30 cellular contexts compared by ENCODE assay signal in genomic region chr15:23670970-23671369, GRCh38. TPM values are rescaled to one million over a fixed set of nuclear protein-coding genes. Genes with fewer than 3 reads are reported as not detected.
"Had no signal": no experiment of that assay in that cellular context is flagged by ENCODE, and none has a peak within 500 bp of the region (broad histone marks: within the 10 kb centered on the region; RNA-seq: fewer than 3 reads in every experiment).

No MANE protein-coding gene starts in this region.

- H3K36me3 ChIP-seq: colonic mucosa, esophagus squamous epithelium, gastrocnemius medialis, heart right ventricle, left lung, lower lobe of right lung had no signal

- ATAC-seq: effector memory CD8-positive, alpha-beta T cell; esophagus mucosa; gastrocnemius medialis; heart right ventricle; left lung; left ventricle myocardium superior; lower lobe of right lung; mucosa of descending colon; naive thymus-derived CD8-positive, alpha-beta T cell had no signal

- H3K27me3 ChIP-seq: colonic mucosa, esophagus squamous epithelium, gastrocnemius medialis, hepatocyte, left lung had no signal

- H3K27ac ChIP-seq: colonic mucosa, epithelial cell of prostate, esophagus squamous epithelium, gastrocnemius medialis, heart right ventricle, hepatocyte, left lung, lower lobe of right lung had no signal

- H2AFZ ChIP-seq: hepatocyte had no signal

- H3K9me3 ChIP-seq: colonic mucosa, esophagus squamous epithelium, gastrocnemius medialis, heart right ventricle, left lung, lower lobe of right lung, mucosa of descending colon had no signal

- DNase-seq: colonic mucosa; cortex of kidney; effector CD8-positive, alpha-beta T cell; effector memory CD8-positive, alpha-beta T cell; endodermal cell; erythroblast; esophagus squamous epithelium; foreskin fibroblast; foreskin melanocyte; gastrocnemius medialis; glutamatergic neuron; head of caudate nucleus; heart right ventricle; hypothalamus; immature natural killer cell; islet precursor cell; kidney; kidney glomerular epithelial cell; left lung; left ventricle myocardium superior; lower lobe of right lung; mesenchymal stem cell; mucosa of descending colon; naive B cell; naive thymus-derived CD8-positive, alpha-beta T cell had no signal

- H3K4me3 ChIP-seq: colonic mucosa, esophagus squamous epithelium, gastrocnemius medialis, heart right ventricle, hepatocyte, left lung, lower lobe of right lung, mucosa of descending colon had no signal

- H3K4me2 ChIP-seq: hepatocyte had no signal

- H3K4me1 ChIP-seq: colonic mucosa, esophagus squamous epithelium, gastrocnemius medialis, heart right ventricle, left lung, lower lobe of right lung had no signal

RNA-seq across cellular contexts. Expression of gene NDN, which starts 16.1 kb away (rescaled TPM):
- total RNA-seq: naive thymus-derived CD8-positive, alpha-beta T cell had no signal

RNA-seq across cellular contexts. Expression of gene MAGEL2, which starts 23.3 kb away (rescaled TPM):
- total RNA-seq: dermis microvascular lymphatic vessel endothelial cell; lung microvascular endothelial cell; naive thymus-derived CD8-positive, alpha-beta T cell had no signal
- polyA plus RNA-seq: immature natural killer cell; naive thymus-derived CD8-positive, alpha-beta T cell had no signal
